In genomic region chr6:34392497-34393190, GRCh38 we compare ENCODE assay signal across 1 cellular context.
A peak's percentile ranks its signal among the peaks of the same experiment; 100 is the strongest.
TF ChIP-seq lines count a peak whose summit lies in the region.

Gene NUDT3, minus strand, starts transcription at chr6:34392669. Its CDS starts 307 bp downstream, at chr6:34392362.

TF ChIP-seq in GM12878, 131 proteins besides CTCF, POLR2A, EP300 and RAD21 (continued from another document):
- TF ChIP-seq SPI1 (IDR thresholded peaks at IDR 0.05; ENCODE audit: borderline replicate concordance, insufficient read depth, low read depth, low read length) (peak; percentile 46; the same call in 1 of the 2 replicates), RUNX3 (IDR thresholded peaks at IDR 0.05; ENCODE audit: low read length) (peak; percentile 57; the same call in 1 of the 2 replicates), BCL3 (IDR thresholded peaks at IDR 0.05; ENCODE audit: borderline replicate concordance, insufficient read depth, low read depth, low read length, poor library complexity, severe bottlenecking) (peak; percentile 59), CREM (IDR thresholded peaks at IDR 0.05; ENCODE audit: low read depth) (peak; percentile 40; the same call in 1 of the 2 replicates)
